In the genomic region with DNA sequence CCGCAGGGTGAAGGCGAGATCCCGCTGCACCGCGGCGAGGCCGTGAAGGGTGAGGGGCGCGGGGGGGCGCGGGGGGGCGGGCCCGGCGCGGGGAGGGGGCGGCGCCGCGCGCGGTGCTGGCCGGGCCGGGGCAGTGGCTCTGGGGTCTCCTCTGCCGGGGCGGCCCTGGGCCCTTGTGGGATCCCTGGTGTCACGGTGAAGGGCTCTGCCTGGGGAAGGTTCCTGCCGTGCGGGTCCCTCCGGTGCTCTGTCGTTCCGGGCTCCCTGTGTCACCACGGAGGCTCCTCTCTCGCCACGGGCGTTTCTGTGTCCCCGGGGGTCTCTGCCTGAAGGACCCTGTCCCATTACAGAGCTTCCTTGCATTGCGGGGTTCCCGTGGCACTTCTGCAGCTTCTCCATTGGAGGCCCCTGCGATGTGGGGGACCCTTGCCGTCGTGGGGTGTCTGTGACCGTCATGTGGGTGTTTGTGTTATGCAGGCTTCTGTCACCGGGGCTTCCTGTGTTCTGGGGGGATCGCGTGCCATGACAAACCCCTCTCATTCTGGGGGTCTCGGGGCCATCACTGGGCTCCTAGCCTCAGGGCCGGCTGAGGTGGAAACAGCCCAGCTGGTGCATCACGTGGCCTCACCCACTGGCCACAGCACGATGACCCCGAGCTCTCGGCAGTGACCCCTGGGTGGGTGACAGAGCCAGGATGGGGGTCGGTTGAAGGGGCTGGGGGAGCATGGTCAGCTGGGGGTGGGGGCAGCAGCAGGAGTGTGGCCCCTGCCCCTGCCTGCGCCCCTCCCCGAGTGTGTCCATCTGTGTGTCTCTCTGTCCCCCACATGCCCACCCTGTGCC, we compare ENCODE assay signal across 11 cellular contexts. TPM values are rescaled to one million over a fixed set of nuclear protein-coding genes. Genes with fewer than 3 reads are reported as not detected.
DNase-seq lines count a peak whose midpoint lies in the region; ATAC-seq and TF ChIP-seq lines count a peak whose summit lies in the region.
"Had no signal": no experiment of that assay in that cellular context is flagged by ENCODE, and none has a peak within 500 bp of the region (broad histone marks: within the 10 kb centered on the region; RNA-seq: fewer than 3 reads in every experiment).

No MANE protein-coding gene starts in this region.

- DNase-seq in D341Med (ENCODE audit: low spot score) (peak; percentile 67), astrocyte of the cerebellum (ENCODE audit: low read depth) (no peak), right cardiac atrium (peak; percentile 13 to 55 (median 47)), retinal pigment epithelial cell (ENCODE audit: low read depth) (no peak), T-helper 1 cell (no peak), anterior cingulate cortex (lab: John Stamatoyannopoulos, UW) (no peak), NCI-H774 (lab: John Stamatoyannopoulos, UW) (no peak)
- no peak for DNase-seq in activated CD4-positive, alpha-beta T cell treated with anti-CD3 and anti-CD28 coated beads for 1 hour
- DNase-seq: activated CD4-positive, alpha-beta T cell treated with anti-CD3 and anti-CD28 coated beads, Interleukin-2, amount 10 ng/mL, durations not matched to agents 7 days and 5 days; DMS153; stimulated activated CD4-positive, alpha-beta T cell treated with anti-CD3 and anti-CD28 coated beads, Interleukin-2, amount 100 ng/mL, for 24 hours had no signal

- intact Hi-C loops in right cardiac atrium (cut with DNase I): loop anchor here in 1 of 4 donors (5.0 kb wide), 1 partner anchor 71 kb away; the partner anchor contains the start of gene ARSA

- H3K4me1 ChIP-seq in right cardiac atrium (ENCODE audit: control insufficient read depth, insufficient read depth, low read length): peaks cover 3% of the 10 kb centered on the region

- H3K27ac ChIP-seq in right cardiac atrium (ENCODE audit: low read length): no peak overlapping the region

- H3K4me3 ChIP-seq in astrocyte of the cerebellum (ENCODE audit: low read depth, low read length): peak overlapping the region; percentile 45
- H3K4me3 ChIP-seq in right cardiac atrium (ENCODE audit: low read length): peak overlapping the region; percentile 46
- H3K4me3 ChIP-seq in retinal pigment epithelial cell (ENCODE audit: low read length): peak overlapping the region; percentile 37

- ATAC-seq in right cardiac atrium: no peak

- in situ Hi-C loops in astrocyte of the cerebellum (cut with HindIII; ENCODE audit: low sequenced_read_pairs): no loop called here

- H3K27me3 ChIP-seq in right cardiac atrium (ENCODE audit: control insufficient read depth, insufficient read depth): no peaks in the 10 kb centered on the region

- TF ChIP-seq CTCF in astrocyte of the cerebellum (IDR thresholded peaks at IDR 0.05; ENCODE audit: low read depth, low read length, missing control alignments) (no peak), retinal pigment epithelial cell (conservative IDR thresholded peaks at IDR 0.05; ENCODE audit: low read depth, low read length) (no peak)

- no peaks in the 10 kb centered on the region for H3K9me3 ChIP-seq in right cardiac atrium (ENCODE audit: control insufficient read depth, low read length)

- 27% methylated on average over 54 of the region's 54 CpGs for WGBS in right cardiac atrium

RNA-seq across cellular contexts. Expression of gene SHANK3, which starts 25.3 kb away (rescaled TPM):
- total RNA-seq in right cardiac atrium: 10 to 100 TPM; 18.7 to 28.9 (median 27.0) TPM
- 20.1 TPM for polyA plus RNA-seq in right cardiac atrium

RNA-seq across cellular contexts. Expression of gene ACR, which starts 40.1 kb away (rescaled TPM):
- total RNA-seq in right cardiac atrium: 1 to 10 TPM in 1 of 4 donors, under 1 TPM in 3; 0.38 to 1.2 (median 0.72) TPM
- polyA plus RNA-seq in right cardiac atrium: 0.41 TPM
- total RNA-seq: activated CD4-positive, alpha-beta T cell treated with anti-CD3 and anti-CD28 coated beads, Interleukin-2, amount 10 ng/mL, durations not matched to agents 7 days and 5 days had no signal

Comparison
In these comparisons a context has a peak if more than half of its experiments do, and no peak if none do; other contexts are left out.
1. DNase-seq: peak in D341Med (single experiment) and right cardiac atrium (3 of 3); none in astrocyte of the cerebellum (single experiment), retinal pigment epithelial cell (single experiment), T-helper 1 cell (0 of 5), anterior cingulate cortex (0 of 58), activated CD4-positive, alpha-beta T cell treated with anti-CD3 and anti-CD28 coated beads for 1 hour (single experiment) and NCI-H774 (single experiment).
2. Peak in every context shown above with its lines, with median percentiles within 50 percentile points of each other: H3K4me3 ChIP-seq.